Comparison of ENCODE assay signal across 9 cellular contexts in the genomic region with DNA sequence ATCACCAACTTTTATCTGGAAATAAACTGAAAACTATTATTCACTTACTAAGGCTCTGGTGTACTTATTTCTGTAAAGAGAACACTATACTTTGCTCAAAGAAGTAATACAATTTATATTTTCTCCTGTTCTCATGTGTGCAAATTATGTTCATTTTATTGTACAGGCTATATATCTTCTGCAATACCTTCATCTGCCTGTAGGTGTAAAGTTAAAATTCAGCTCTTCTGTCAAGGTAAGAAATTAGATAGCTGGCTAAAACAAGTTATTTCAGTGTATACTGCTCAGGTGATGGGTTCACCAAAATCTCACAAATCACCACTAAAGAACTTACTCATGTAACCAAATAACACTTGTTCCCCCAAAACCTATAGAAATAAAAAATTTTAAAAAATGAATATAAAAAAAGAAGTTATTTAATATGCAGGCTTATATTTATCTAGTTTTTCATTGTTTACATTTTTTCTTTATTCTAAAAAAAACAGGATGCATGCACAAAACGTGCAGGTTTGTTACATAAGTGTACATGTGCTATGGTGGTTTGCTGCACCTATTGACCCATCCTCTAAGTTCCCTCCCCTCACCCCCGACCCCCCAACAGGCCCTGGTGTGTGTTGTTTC.
A peak's percentile ranks its signal among the peaks of the same experiment; 100 is the strongest.
DNase-seq lines count a peak whose midpoint lies in the region; ATAC-seq and TF ChIP-seq lines count a peak whose summit lies in the region.
"Had no signal": no experiment of that assay in that cellular context is flagged by ENCODE, and none has a peak within 500 bp of the region (broad histone marks: within the 10 kb centered on the region; RNA-seq: fewer than 3 reads in every experiment).

No MANE protein-coding gene starts in this region.

- ATAC-seq in GM21515 (IDR thresholded peaks at IDR 0.05; ENCODE audit: unreplicated experiment), result peak; percentile 66
- ATAC-seq in foreskin keratinocyte, result peak; percentile 35

- peak; percentile 64 for DNase-seq in DMS53 treated with DMSO at 0.1 percent for 48 hours (lab: John Stamatoyannopoulos, UW; ENCODE audit: unreplicated experiment)
- DNase-seq in NCI-H460 (ENCODE audit: extremely low read depth, low read depth), result peak; percentile 19
- peak in 1 of 2 donors; percentile 5 for DNase-seq in foreskin keratinocyte
- no peak for DNase-seq in cerebellum (ENCODE audit: low spot score)
- no peak for DNase-seq in medulla oblongata (ENCODE audit: extremely low spot score)
- no peak for DNase-seq in stimulated activated CD4-positive, alpha-beta T cell treated with anti-CD3 and anti-CD28 coated beads, Interleukin-12 subunit alpha, Interleukin-12 subunit beta, amount 100 ng/mL, for 4 hours
- DNase-seq in cerebellar cortex (ENCODE audit: low spot score), result no peak
- DNase-seq: activated CD4-positive, CD25-positive, alpha-beta regulatory T cell treated with anti-CD3 and anti-CD28 coated beads, Interleukin-2, amount 50 U/mL, for 72 hours had no signal

- H3K4me1 ChIP-seq in foreskin keratinocyte, result no peaks in the 10 kb centered on the region

- TF ChIP-seq CTCF in foreskin keratinocyte (conservative IDR thresholded peaks at IDR 0.05), result peak; percentile 45

- no peak overlapping the region for H3K27ac ChIP-seq in foreskin keratinocyte

- no peaks in the 10 kb centered on the region for H3K27me3 ChIP-seq in foreskin keratinocyte

Comparison
In these comparisons a context has a peak if more than half of its experiments do, and no peak if none do; other contexts are left out.
1. DNase-seq: peak in DMS53 treated with DMSO at 0.1 percent for 48 hours (single experiment) and NCI-H460 (single experiment); none in cerebellum (single experiment), medulla oblongata (single experiment), stimulated activated CD4-positive, alpha-beta T cell treated with anti-CD3 and anti-CD28 coated beads, Interleukin-12 subunit alpha, Interleukin-12 subunit beta, amount 100 ng/mL, for 4 hours (single experiment) and cerebellar cortex (single experiment).